ENCODE assay signal across 9 cellular contexts in genomic region chr15:77418341-77419049, GRCh38. TPM values are rescaled to one million over a fixed set of nuclear protein-coding genes. Genes with fewer than 3 reads are reported as not detected.
DNase-seq lines count a peak whose midpoint lies in the region; ATAC-seq and TF ChIP-seq lines count a peak whose summit lies in the region.
"Had no signal": no experiment of that assay in that cellular context is flagged by ENCODE, and none has a peak within 500 bp of the region (broad histone marks: within the 10 kb centered on the region; RNA-seq: fewer than 3 reads in every experiment).

No MANE protein-coding gene starts in this region.

- peak overlapping the region; percentile 79 to 92; a peak in 3 of 4 replicates for H3K27ac ChIP-seq in SK-N-SH (ENCODE audit: low read depth in 2 of 2, low read length in 1 of 2)
- H3K27ac ChIP-seq: 22Rv1 had no signal

- WGBS in SK-N-SH (ENCODE audit: low lambda C conversion rate): 41% methylated on average over 9 of the region's 9 CpGs

- H3K4me2 ChIP-seq in SK-N-SH: peak overlapping the region; percentile 74

- peaks cover 16% of the 10 kb centered on the region for H3F3A ChIP-seq in SK-N-SH (replicated peaks; ENCODE audit: insufficient read depth)

- DNase-seq in SK-N-SH (no peak), iris pigment epithelial cell (ENCODE audit: low read depth) (peak; percentile 34), superior temporal gyrus (ENCODE audit: extremely low spot score) (peak; percentile 53), islet precursor cell (no peak)
- DNase-seq in activated naive CD4-positive, alpha-beta T cell treated with anti-CD3 and anti-CD28 coated beads, Interleukin-2, amount 50 U/mL, for 72 hours (ENCODE audit: low spot score in 2 of 2): no peak
- DNase-seq in stimulated activated CD8-positive, alpha-beta memory T cell treated with anti-CD3 and anti-CD28 coated beads, Interleukin-4, amount 100 ng/mL, for 48 hours: no peak

- TF ChIP-seq RAD21 in SK-N-SH (IDR thresholded peaks at IDR 0.05; ENCODE audit: low read length): no peak

- POLR2A ChIA-PET in SK-N-SH (lab: Yijun Ruan, JAX): no interaction called here

- peak overlapping the region; percentile 91 for H3K9ac ChIP-seq in SK-N-SH

- peaks cover 86% of the 10 kb centered on the region for H3K79me2 ChIP-seq in SK-N-SH (ENCODE audit: insufficient read depth)

- H3K4me3 ChIP-seq in SK-N-SH (ENCODE audit: low read depth in 2 of 2, low read length in 1 of 2): peak overlapping the region; percentile 71 to 93

- peak overlapping the region; percentile 87 to 99 for H3K27ac Mint-ChIP-seq in activated naive CD4-positive, alpha-beta T cell treated with anti-CD3 and anti-CD28 coated beads, Interleukin-2, amount 50 U/mL, for 72 hours

- H3K27me3 ChIP-seq in SK-N-SH (ENCODE audit: insufficient read depth): no peaks in the 10 kb centered on the region

- H3K36me3 ChIP-seq in SK-N-SH (replicated peaks in 1 of 2; ENCODE audit: control insufficient read depth in 1 of 2, insufficient read depth in 2 of 2, low read length in 1 of 2): peaks cover 0 to 5% of the 10 kb centered on the region in 2 experiments

- no peak for TF ChIP-seq CTCF in SK-N-SH (IDR thresholded peaks at IDR 0.05)

- no peaks in the 10 kb centered on the region for H3K9me3 Mint-ChIP-seq in activated naive CD4-positive, alpha-beta T cell treated with anti-CD3 and anti-CD28 coated beads, Interleukin-2, amount 50 U/mL, for 72 hours

- no peaks in the 10 kb centered on the region for H3K9me2 ChIP-seq in SK-N-SH

- peaks cover 44% of the 10 kb centered on the region for H4K20me1 ChIP-seq in SK-N-SH (ENCODE audit: insufficient read depth)

- ATAC-seq in SK-N-SH treated with all-trans-retinoic acid at 6 μM for 48 hours (no peak), GM19023 (IDR thresholded peaks at IDR 0.05; ENCODE audit: unreplicated experiment) (no peak)
- ATAC-seq in activated naive CD4-positive, alpha-beta T cell treated with anti-CD3 and anti-CD28 coated beads, Interleukin-2, amount 50 U/mL, for 72 hours: no peak

- peaks cover 16 to 20% of the 10 kb centered on the region in 2 experiments for H3K4me1 ChIP-seq in SK-N-SH (ENCODE audit: control insufficient read depth in 1 of 2, insufficient read depth in 2 of 2, low read depth in 1 of 2, low read length in 1 of 2)

- TF ChIP-seq EP300 in SK-N-SH (IDR thresholded peaks at IDR 0.05; ENCODE audit: borderline replicate concordance in 1 of 2, low read depth in 1 of 2, low read length in 1 of 2): no peak

- peaks cover 6 to 15% of the 10 kb centered on the region in 2 donors for H3K36me3 Mint-ChIP-seq in activated naive CD4-positive, alpha-beta T cell treated with anti-CD3 and anti-CD28 coated beads, Interleukin-2, amount 50 U/mL, for 72 hours

- H3K9me3 ChIP-seq in SK-N-SH: no peaks in the 10 kb centered on the region

- peak overlapping the region; percentile 17; the same call in 1 of the 2 replicates for H2AFZ ChIP-seq in SK-N-SH (ENCODE audit: low read depth)

- CTCF ChIA-PET in SK-N-SH (lab: Yijun Ruan, JAX): interaction anchor here (0.6 to 1.6 kb wide), 12 partner anchors 49 to 311 kb away, joined by 3 to 6 read pairs (median 3); no protein-coding TSS in a partner anchor

TF ChIP-seq in SK-N-SH, 30 proteins besides CTCF, POLR2A, EP300 and RAD21:
- TF ChIP-seq MAX (IDR thresholded peaks at IDR 0.05; ENCODE audit: low read depth) (0 out of 2 replicates have a peak, but pooled peaks have one; percentile 25), POLR2AphosphoS5 (IDR thresholded peaks at IDR 0.05; ENCODE audit: low read depth, low read length) (no peak), MXI1 (IDR thresholded peaks at IDR 0.05; ENCODE audit: low read depth, low read length) (0 out of 2 replicates have a peak, but pooled peaks have one; percentile 9)

TF ChIP-seq in SK-N-SH treated with all-trans-retinoic acid at 6 μM for 48 hours, 23 proteins besides CTCF, POLR2A, EP300 and RAD21:
- no peak for TF ChIP-seq ISL1 (CRISPR knock-in tag; IDR thresholded peaks at IDR 0.05)
- no peak for TF ChIP-seq SNAI2 (CRISPR knock-in tag; IDR thresholded peaks at IDR 0.05)
- TF ChIP-seq GLIS3 (CRISPR knock-in tag; IDR thresholded peaks at IDR 0.05): no peak
- TF ChIP-seq TSHZ2 (CRISPR knock-in tag; IDR thresholded peaks at IDR 0.05): no peak
- TF ChIP-seq BACH2 (CRISPR knock-in tag; IDR thresholded peaks at IDR 0.05; ENCODE audit: borderline replicate concordance): no peak
- TF ChIP-seq ZNF8 (CRISPR knock-in tag; IDR thresholded peaks at IDR 0.05): no peak
TF ChIP-seq in SK-N-SH treated with all-trans-retinoic acid at 6 μM for 48 hours: peak in this region for 0.

RNA-seq across cellular contexts. Expression of gene PEAK1, which starts 1.4 kb away (rescaled TPM):
- polyA plus RNA-seq in SK-N-SH (2012; rRNA removed): 9.0 and 13.0 TPM in 2 replicates
- polyA plus RNA-seq in SK-N-SH (2012; cell fraction: cytosol; rRNA removed): 7.0 and 8.7 TPM in 2 replicates
- polyA plus RNA-seq in SK-N-SH (2012; cell fraction: nucleus; rRNA removed): 19.6 and 31.0 TPM in 2 replicates
- 10 to 100 TPM; 26.2 to 27.0 TPM for total RNA-seq in activated naive CD4-positive, alpha-beta T cell treated with anti-CD3 and anti-CD28 coated beads, Interleukin-2, amount 50 U/mL, for 72 hours

RNA-seq across cellular contexts. Expression of gene HMG20A, which starts 2.2 kb away (rescaled TPM):
- 27.7 and 34.3 TPM in 2 replicates for polyA plus RNA-seq in SK-N-SH (2012; rRNA removed)
- polyA plus RNA-seq in SK-N-SH (2012; cell fraction: cytosol; rRNA removed): 29.7 and 31.3 TPM in 2 replicates
- polyA plus RNA-seq in SK-N-SH (2012; cell fraction: nucleus; rRNA removed): 45.7 and 55.6 TPM in 2 replicates
- total RNA-seq in activated naive CD4-positive, alpha-beta T cell treated with anti-CD3 and anti-CD28 coated beads, Interleukin-2, amount 50 U/mL, for 72 hours: 10 to 100 TPM; 24.8 to 55.4 TPM

Comparison
In these comparisons a context has a peak if more than half of its experiments do, and no peak if none do; other contexts are left out.
1. DNase-seq: peak in iris pigment epithelial cell (single experiment) and superior temporal gyrus (single experiment); none in SK-N-SH (single experiment), activated naive CD4-positive, alpha-beta T cell treated with anti-CD3 and anti-CD28 coated beads, Interleukin-2, amount 50 U/mL, for 72 hours (0 of 2), stimulated activated CD8-positive, alpha-beta memory T cell treated with anti-CD3 and anti-CD28 coated beads, Interleukin-4, amount 100 ng/mL, for 48 hours (single experiment) and islet precursor cell (single experiment).